ENCODE assay signal across 14 cellular contexts in genomic region chr3:72379500-72380187, GRCh38.
A peak's percentile ranks its signal among the peaks of the same experiment; 100 is the strongest.
DNase-seq lines count a peak whose midpoint lies in the region; FAIRE-seq and TF ChIP-seq lines count a peak whose summit lies in the region.
"Had no signal": no experiment of that assay in that cellular context is flagged by ENCODE, and none has a peak within 500 bp of the region (broad histone marks: within the 10 kb centered on the region; RNA-seq: fewer than 3 reads in every experiment).

No MANE protein-coding gene starts in this region.

- peaks cover 11% of the 10 kb centered on the region for H3K36me3 Mint-ChIP-seq in astrocyte (ENCODE audit: low read depth, unreplicated experiment)

- no peaks in the 10 kb centered on the region for H3K27me3 ChIP-seq in astrocyte (ENCODE audit: insufficient read depth, low read length)
- no peaks in the 10 kb centered on the region for H3K27me3 ChIP-seq in MM.1S (replicated peaks; ENCODE audit: insufficient read depth, low read length)
- H3K27me3 ChIP-seq: colonic mucosa, thyroid gland had no signal

- TF ChIP-seq CTCF in astrocyte (IDR thresholded peaks at IDR 0.05; ENCODE audit: insufficient read depth, low read depth, low read length): no peak
- no peak for TF ChIP-seq CTCF in MM.1S (IDR thresholded peaks at IDR 0.05; ENCODE audit: low read length)

- peaks cover 61% of the 10 kb centered on the region for H3K4me1 Mint-ChIP-seq in astrocyte (ENCODE audit: low read depth, unreplicated experiment)

- no peaks in the 10 kb centered on the region for H3K9me3 ChIP-seq in astrocyte (ENCODE audit: insufficient read depth, low read depth, low read length)
- H3K9me3 ChIP-seq in MM.1S (replicated peaks; ENCODE audit: insufficient read depth, low read length): no peaks in the 10 kb centered on the region
- H3K9me3 ChIP-seq: colonic mucosa, thyroid gland had no signal

- H3K9ac ChIP-seq in astrocyte (ENCODE audit: low read length): no peak overlapping the region
- no peak overlapping the region for H3K9ac ChIP-seq in MM.1S (ENCODE audit: low read length)

- POLR2A ChIA-PET in HEK293T (lab: Yijun Ruan, JAX): interaction anchor here (1.4 kb wide), 1 partner anchor 68 kb away, joined by 3 read pairs; no protein-coding TSS in a partner anchor

- H3K9me3 Mint-ChIP-seq in astrocyte (ENCODE audit: unreplicated experiment): no peaks in the 10 kb centered on the region
- H3K9me3 Mint-ChIP-seq: CD8-positive, alpha-beta memory T cell; naive B cell had no signal

- H3K4me1 ChIP-seq in astrocyte (ENCODE audit: insufficient read depth, low read length) (peaks cover 14% of the 10 kb centered on the region), MM.1S (ENCODE audit: low read length) (peaks cover 6% of the 10 kb centered on the region; the same call in 1 of the 2 replicates)
- H3K4me1 ChIP-seq: colonic mucosa had no signal

- CTCF ChIA-PET in HEK293T (lab: Yijun Ruan, JAX): no interaction called here

- H3K27me3 Mint-ChIP-seq in astrocyte (ENCODE audit: low read depth, unreplicated experiment): no peaks in the 10 kb centered on the region
- H3K27me3 Mint-ChIP-seq: CD8-positive, alpha-beta memory T cell; naive B cell had no signal

- H3K79me2 ChIP-seq in astrocyte (ENCODE audit: insufficient read depth, low read length): peaks cover 58% of the 10 kb centered on the region
- H3K79me2 ChIP-seq in MM.1S (ENCODE audit: low read length): peaks cover 54% of the 10 kb centered on the region

- FAIRE-seq in astrocyte (lab: Jason Lieb, UNC): no peak

- peaks cover 65% of the 10 kb centered on the region for H4K20me1 ChIP-seq in astrocyte (ENCODE audit: insufficient read depth, low read length)
- H4K20me1 ChIP-seq in MM.1S (ENCODE audit: insufficient read depth, low read length): peaks cover 15% of the 10 kb centered on the region; the same call in 1 of the 2 replicates

- H3K4me3 ChIP-seq in astrocyte (ENCODE audit: insufficient read depth, low read depth, low read length) (no peak overlapping the region), MM.1S (ENCODE audit: low read length) (no peak overlapping the region)
- H3K4me3 ChIP-seq: colonic mucosa, thyroid gland had no signal

- DNase-seq in AG20443 (ENCODE audit: low spot score): peak; percentile 34
- DNase-seq in HEK293T (ENCODE audit: extremely low spot score): no peak
- DNase-seq in astrocyte (ENCODE audit: low read depth): no peak
- DNase-seq in lung microvascular endothelial cell (ENCODE audit: low read depth in 2 of 2): peak; percentile 8 to 49
- DNase-seq in DMS79 (lab: John Stamatoyannopoulos, UW): no peak
- no peak for DNase-seq in T-helper 2 cell
- no peak for DNase-seq in MM.1S
- no peak for DNase-seq in NCI-H748 (lab: John Stamatoyannopoulos, UW; ENCODE audit: unreplicated experiment)
- DNase-seq: CD8-positive, alpha-beta memory T cell; colonic mucosa; KBM-7; naive B cell; stimulated activated CD4-positive, alpha-beta T cell treated with anti-CD3 and anti-CD28 coated beads, Interleukin-4, amount 100 ng/mL, for 24 hours; thyroid gland had no signal

- H3K9me2 ChIP-seq in MM.1S (replicated peaks; ENCODE audit: insufficient read depth, low read length): no peaks in the 10 kb centered on the region

- H3K27ac Mint-ChIP-seq in astrocyte (ENCODE audit: unreplicated experiment): no peak overlapping the region

- H2AFZ ChIP-seq in astrocyte (ENCODE audit: low read depth, low read length) (no peak overlapping the region), MM.1S (ENCODE audit: low read length) (no peak overlapping the region)

- H3K4me3 Mint-ChIP-seq in astrocyte (ENCODE audit: unreplicated experiment): no peak overlapping the region
- H3K4me3 Mint-ChIP-seq: CD8-positive, alpha-beta memory T cell; naive B cell had no signal

- H3K4me2 ChIP-seq in astrocyte (ENCODE audit: low read length) (peak overlapping the region; percentile 62), MM.1S (ENCODE audit: low read depth, low read length) (no peak overlapping the region)

- H3F3A ChIP-seq in MM.1S (ENCODE audit: insufficient read depth, low read length): no peaks in the 10 kb centered on the region

- peaks cover 7% of the 10 kb centered on the region for H3K36me3 ChIP-seq in astrocyte (ENCODE audit: insufficient read depth, low read length)
- H3K36me3 ChIP-seq in MM.1S (replicated peaks; ENCODE audit: insufficient read depth, low read length): no peaks in the 10 kb centered on the region
- H3K36me3 ChIP-seq: colonic mucosa had no signal

- H3K27ac ChIP-seq in astrocyte (ENCODE audit: low read depth, low read length) (no peak overlapping the region), MM.1S (ENCODE audit: low read length) (no peak overlapping the region)
- H3K27ac ChIP-seq: colonic mucosa, thyroid gland had no signal

TF ChIP-seq in HEK293T, 16 proteins besides CTCF, POLR2A, EP300 and RAD21:
- peak; percentile 65 for TF ChIP-seq PKNOX1 (IDR thresholded peaks at IDR 0.05)
- TF ChIP-seq FOXK2 (IDR thresholded peaks at IDR 0.05): no peak

Comparison
In these comparisons a context has a peak if more than half of its experiments do, and no peak if none do; other contexts are left out.
1. DNase-seq: peak in AG20443 (single experiment) and lung microvascular endothelial cell (2 of 2); none in HEK293T (single experiment), astrocyte (single experiment), DMS79 (single experiment), T-helper 2 cell (0 of 5), MM.1S (single experiment) and NCI-H748 (single experiment).